In the genomic region with DNA sequence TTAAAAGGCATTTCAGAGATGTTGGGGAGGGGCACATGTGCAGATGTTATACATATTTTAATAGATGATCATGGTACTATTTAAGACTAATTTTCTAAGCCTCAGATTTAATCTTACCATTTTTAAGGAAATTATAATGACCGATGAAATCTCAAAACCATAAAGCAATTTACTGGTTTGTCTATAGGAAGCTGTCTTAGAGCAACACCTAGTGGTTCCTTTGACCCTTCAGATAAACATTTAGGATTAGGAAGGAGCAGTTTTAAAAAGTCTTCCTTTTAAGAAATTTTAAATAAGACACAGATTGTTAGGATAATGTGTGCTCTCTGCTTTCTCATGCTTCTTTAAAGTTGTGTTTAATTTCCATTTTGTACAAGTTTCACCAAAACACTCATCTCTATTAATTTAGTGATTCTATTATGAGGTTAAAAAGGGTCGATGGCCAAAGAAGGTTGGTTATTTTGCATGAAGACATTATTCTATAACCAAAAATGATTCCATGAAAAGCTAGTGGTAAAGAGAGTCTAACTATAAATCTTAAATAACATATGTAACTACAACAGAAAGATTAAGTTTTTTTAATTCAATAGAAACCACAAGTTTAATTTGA, we compare ENCODE assay signal across 10 cellular contexts.
DNase-seq lines count a peak whose midpoint lies in the region; ATAC-seq and TF ChIP-seq lines count a peak whose summit lies in the region.
"Had no signal": no experiment of that assay in that cellular context is flagged by ENCODE, and none has a peak within 500 bp of the region (broad histone marks: within the 10 kb centered on the region; RNA-seq: fewer than 3 reads in every experiment).

No MANE protein-coding gene starts in this region.

- TF ChIP-seq POLR2A in transverse colon (IDR thresholded peaks at IDR 0.05) = no peak

- H4K20me1 ChIP-seq in mammary epithelial cell (ENCODE audit: insufficient read depth, low read length) = no peaks in the 10 kb centered on the region

- CTCF ChIA-PET in mammary epithelial cell (lab: Charles Lee; ENCODE audit: low non-redundant PET) = no interaction called here

- H3K9me3 ChIP-seq in mammary epithelial cell (replicated peaks; ENCODE audit: insufficient read depth, low read length) = no peaks in the 10 kb centered on the region
- H3K9me3 ChIP-seq in transverse colon = no peaks in the 10 kb centered on the region

- no peak for TF ChIP-seq EP300 in transverse colon (IDR thresholded peaks at IDR 0.05; ENCODE audit: low read depth)

- H3K27ac ChIP-seq in mammary epithelial cell (ENCODE audit: insufficient read depth, low read depth, low read length) (no peak overlapping the region), transverse colon (no peak overlapping the region)

- no peak overlapping the region for H3K4me2 ChIP-seq in mammary epithelial cell (ENCODE audit: insufficient read depth, low read depth, low read length)

- H3K27me3 ChIP-seq in mammary epithelial cell (ENCODE audit: insufficient read depth, low read length) (no peaks in the 10 kb centered on the region), transverse colon (peaks cover 18% of the 10 kb centered on the region)

- BruUV-seq in mammary epithelial cell (replicated peaks; lab: Mats Ljungman, UMichigan) = no TSS peak

- H3K79me2 ChIP-seq in mammary epithelial cell (ENCODE audit: insufficient read depth, low read length) = no peaks in the 10 kb centered on the region

- DNase-seq in SIG-M5 treated with dmso at 0.1 percent for 504 hours (lab: John Stamatoyannopoulos, UW; ENCODE audit: unreplicated experiment) = peak; percentile 34
- no peak for DNase-seq in SIG-M5 (lab: John Stamatoyannopoulos, UW)
- peak; percentile 25 for DNase-seq in NCI-H526 treated with DMSO at 0.1 percent for 48 hours (lab: John Stamatoyannopoulos, UW)
- no peak for DNase-seq in mammary epithelial cell
- DNase-seq in transverse colon = no peak
- DNase-seq in medulla oblongata (ENCODE audit: extremely low spot score) = no peak
- DNase-seq in GOT3 (lab: John Stamatoyannopoulos, UW) = no peak
- DNase-seq: stimulated activated CD4-positive, alpha-beta T cell treated with anti-CD3 and anti-CD28 coated beads, Interleukin-4, amount 100 ng/mL, for 1 hour had no signal

- peak; percentile 16 to 38 for TF ChIP-seq CTCF in mammary epithelial cell (conservative IDR thresholded peaks at IDR 0.05 in 1 of 2, IDR thresholded peaks at IDR 0.05 in 1 of 2; ENCODE audit: extremely low read depth in 1 of 2, insufficient read depth in 1 of 2, low read depth in 1 of 2, low read length in 2 of 2)
- peak in 4 of 5 experiments; percentile 17 to 35 (median 22) for TF ChIP-seq CTCF in transverse colon (IDR thresholded peaks at IDR 0.05)

- 53% methylated on average over 1 of the region's 2 CpGs for WGBS in mammary epithelial cell (ENCODE audit: low coverage, missing lambda C conversion rate)
- WGBS in transverse colon (ENCODE audit: low coverage in 1 of 2), 2 donors = 11 to 12% methylated on average over 2 of the region's 2 CpGs

- in situ Hi-C loops in mammary epithelial cell (cut with MboI; ENCODE audit: low sequenced_read_pairs in 2 of 2) = no loop called here
- in situ Hi-C loops in transverse colon (cut with MboI; ENCODE audit: low pct_ligation_motif_present in 1 of 4, low pct_unique_long_range_greater_than_20kb in 1 of 4, low sequenced_read_pairs in 3 of 4) = no loop called here

- intact Hi-C loops in mammary epithelial cell (cut with micrococcal nuclease) = no loop called here
- intact Hi-C loops in transverse colon (cut with DNase I; ENCODE audit: low total_unique reads) = no loop called here

- H3K4me3 ChIP-seq in mammary epithelial cell (replicated peaks in 1 of 3; ENCODE audit: insufficient read depth in 1 of 3, low read depth in 2 of 3, low read length in 3 of 3) (no peak overlapping the region), transverse colon (no peak overlapping the region)

- no peaks in the 10 kb centered on the region for H3K4me1 ChIP-seq in mammary epithelial cell (ENCODE audit: insufficient read depth, low read length)
- no peaks in the 10 kb centered on the region for H3K4me1 ChIP-seq in transverse colon

- H3K36me3 ChIP-seq in mammary epithelial cell (ENCODE audit: insufficient read depth, low read length) = no peaks in the 10 kb centered on the region
- H3K36me3 ChIP-seq in transverse colon = no peaks in the 10 kb centered on the region

- dilution Hi-C loops in mammary epithelial cell (cut with HindIII; ENCODE audit: low sequenced_read_pairs) = no loop called here

- H2AFZ ChIP-seq in mammary epithelial cell (ENCODE audit: low read depth, low read length) = no peak overlapping the region

- ATAC-seq in GM21447 (IDR thresholded peaks at IDR 0.05; ENCODE audit: unreplicated experiment) = no peak
- ATAC-seq: activated T-helper 17 cell treated with anti-CD3 and anti-CD28 coated beads, Interleukin-2, amount 50 U/mL, for 72 hours had no signal

- H3K9ac ChIP-seq in mammary epithelial cell (ENCODE audit: insufficient read depth, low read length) = no peak overlapping the region

Comparison
In these comparisons a context has a peak if more than half of its experiments do, and no peak if none do; other contexts are left out.
1. DNase-seq: peak in SIG-M5 treated with dmso at 0.1 percent for 504 hours (single experiment) and NCI-H526 treated with DMSO at 0.1 percent for 48 hours (single experiment); none in SIG-M5 (single experiment), mammary epithelial cell (single experiment), transverse colon (single experiment), medulla oblongata (single experiment) and GOT3 (single experiment).